In genomic region chr19:2475018-2475701, GRCh38 we compare ENCODE assay signal across 1 cellular context.
TF ChIP-seq lines count a peak whose summit lies in the region.

No MANE protein-coding gene starts in this region.

TF ChIP-seq in GM23338, 12 proteins besides CTCF, POLR2A, EP300 and RAD21 (continued from another document):
- no peak for TF ChIP-seq ZNF462 (CRISPR knock-in tag; IDR thresholded peaks at IDR 0.05)
- TF ChIP-seq POLR2AphosphoS5 (IDR thresholded peaks at IDR 0.05; ENCODE audit: low read depth) = no peak
